Comparison of ENCODE assay signal across 10 cellular contexts in the genomic region with DNA sequence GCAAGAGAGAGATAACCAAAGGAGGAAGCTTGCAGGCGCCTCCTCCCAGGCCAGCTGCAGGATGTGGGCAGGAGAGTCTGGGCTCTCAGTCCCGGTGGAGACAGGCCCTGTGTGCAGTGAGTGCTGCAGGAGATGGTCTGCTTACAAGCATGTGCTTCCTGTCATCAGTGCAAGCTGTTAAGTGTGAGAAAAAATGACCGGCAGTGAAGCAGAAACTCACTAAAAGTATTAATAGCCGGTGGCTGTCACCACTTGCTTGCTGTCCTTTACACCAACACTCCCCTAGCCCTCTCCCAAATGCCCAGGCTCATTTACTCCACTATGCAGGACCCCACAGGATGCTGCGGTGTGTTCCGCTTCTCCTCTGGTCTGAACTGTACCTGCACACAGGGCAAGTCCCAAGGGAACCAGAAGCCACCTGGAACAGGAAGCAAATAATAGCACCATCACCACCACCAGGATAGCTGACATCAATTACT.
A peak's percentile ranks its signal among the peaks of the same experiment; 100 is the strongest.
DNase-seq lines count a peak whose midpoint lies in the region; ATAC-seq and TF ChIP-seq lines count a peak whose summit lies in the region.
"Had no signal": no experiment of that assay in that cellular context is flagged by ENCODE, and none has a peak within 500 bp of the region (broad histone marks: within the 10 kb centered on the region; RNA-seq: fewer than 3 reads in every experiment).

No MANE protein-coding gene starts in this region.

- H3K27me3 ChIP-seq in mammary epithelial cell (ENCODE audit: insufficient read depth, low read length): no peaks in the 10 kb centered on the region

- TF ChIP-seq CTCF in GM12865 (IDR thresholded peaks at IDR 0.05; ENCODE audit: insufficient read depth, low read depth, low read length, missing control alignments) (no peak), brain (conservative IDR thresholded peaks at IDR 0.05) (no peak), mammary epithelial cell (conservative IDR thresholded peaks at IDR 0.05 in 1 of 2, IDR thresholded peaks at IDR 0.05 in 1 of 2; ENCODE audit: extremely low read depth in 1 of 2, insufficient read depth in 1 of 2, low read depth in 1 of 2, low read length in 2 of 2) (no peak)

- peaks cover 0 to 7% (median 2%) of the 10 kb centered on the region in 5 experiments for H3K9me3 Mint-ChIP-seq in brain
- H3K9me3 Mint-ChIP-seq in stimulated activated naive B cell treated with anti-CD40 and anti-IgM and Interleukin-4, amounts not matched to agents 10 μg/mL and 1 μg/mL and 100 μg/mL, for 72 hours: no peaks in the 10 kb centered on the region
- H3K9me3 Mint-ChIP-seq: activated naive CD4-positive, alpha-beta T cell treated with anti-CD3 and anti-CD28 coated beads, Interleukin-2, amount 50 U/mL, for 72 hours had no signal

- peak; percentile 91 for DNase-seq in GM12865 (ENCODE audit: low read depth)
- DNase-seq in stimulated activated naive B cell treated with anti-CD40 and anti-IgM and Interleukin-4, amounts not matched to agents 10 μg/mL and 1 μg/mL and 100 μg/mL, for 72 hours: peak; percentile 21
- DNase-seq in mammary epithelial cell: no peak
- DNase-seq in stimulated activated CD4-positive, alpha-beta T cell treated with anti-CD3 and anti-CD28 coated beads, Interleukin-15, amount 100 ng/mL, for 24 hours: no peak
- no peak for DNase-seq in HUDEP-2 (lab: John Stamatoyannopoulos, UW; ENCODE audit: unreplicated experiment in 76 of 76)

- peak overlapping the region in 3 of 5 experiments; percentile 30 to 76 (median 56) for H3K27ac Mint-ChIP-seq in brain
- H3K27ac Mint-ChIP-seq in stimulated activated naive B cell treated with anti-CD40 and anti-IgM and Interleukin-4, amounts not matched to agents 10 μg/mL and 1 μg/mL and 100 μg/mL, for 72 hours: no peak overlapping the region
- H3K27ac Mint-ChIP-seq: activated naive CD4-positive, alpha-beta T cell treated with anti-CD3 and anti-CD28 coated beads, Interleukin-2, amount 50 U/mL, for 72 hours had no signal

- H3K4me2 ChIP-seq in mammary epithelial cell (ENCODE audit: insufficient read depth, low read depth, low read length): no peak overlapping the region

- dilution Hi-C loops in mammary epithelial cell (cut with HindIII; ENCODE audit: low sequenced_read_pairs): no loop called here

- no peaks in the 10 kb centered on the region for H3K9me3 ChIP-seq in mammary epithelial cell (replicated peaks; ENCODE audit: insufficient read depth, low read length)
- H3K9me3 ChIP-seq: thoracic aorta had no signal

- no peak overlapping the region for H3K4me3 Mint-ChIP-seq in brain
- H3K4me3 Mint-ChIP-seq in stimulated activated naive B cell treated with anti-CD40 and anti-IgM and Interleukin-4, amounts not matched to agents 10 μg/mL and 1 μg/mL and 100 μg/mL, for 72 hours: peak overlapping the region in 1 of 2 donors; percentile 39

- no peak overlapping the region for H3K9ac ChIP-seq in mammary epithelial cell (ENCODE audit: insufficient read depth, low read length)

- in situ Hi-C loops in mammary epithelial cell (cut with MboI; ENCODE audit: low sequenced_read_pairs in 2 of 2): no loop called here

- H3K4me1 Mint-ChIP-seq in brain: peaks cover 56% of the 10 kb centered on the region
- peaks cover 34 to 60% of the 10 kb centered on the region in 2 donors for H3K4me1 Mint-ChIP-seq in stimulated activated naive B cell treated with anti-CD40 and anti-IgM and Interleukin-4, amounts not matched to agents 10 μg/mL and 1 μg/mL and 100 μg/mL, for 72 hours

- H3K36me3 ChIP-seq in mammary epithelial cell (ENCODE audit: insufficient read depth, low read length): no peaks in the 10 kb centered on the region
- H3K36me3 ChIP-seq: thoracic aorta had no signal

- BruUV-seq in mammary epithelial cell (replicated peaks; lab: Mats Ljungman, UMichigan): no TSS peak

- CTCF ChIA-PET in mammary epithelial cell (lab: Charles Lee; ENCODE audit: low non-redundant PET): no interaction called here

- H3K27ac ChIP-seq in mammary epithelial cell (ENCODE audit: insufficient read depth, low read depth, low read length): no peak overlapping the region
- H3K27ac ChIP-seq: thoracic aorta had no signal

- H4K20me1 ChIP-seq in mammary epithelial cell (ENCODE audit: insufficient read depth, low read length): no peaks in the 10 kb centered on the region

- no peaks in the 10 kb centered on the region for H3K4me1 ChIP-seq in mammary epithelial cell (ENCODE audit: insufficient read depth, low read length)

- no peak overlapping the region for H3K4me3 ChIP-seq in GM12865 (ENCODE audit: low read depth, low read length)
- no peak overlapping the region for H3K4me3 ChIP-seq in mammary epithelial cell (replicated peaks in 1 of 3; ENCODE audit: insufficient read depth in 1 of 3, low read depth in 2 of 3, low read length in 3 of 3)
- H3K4me3 ChIP-seq: thoracic aorta had no signal

- H2AFZ ChIP-seq in mammary epithelial cell (ENCODE audit: low read depth, low read length): no peak overlapping the region

- ATAC-seq in GM21447 (IDR thresholded peaks at IDR 0.05; ENCODE audit: unreplicated experiment): peak; percentile 90
- ATAC-seq in HG03575 (IDR thresholded peaks at IDR 0.05; ENCODE audit: extremely low read depth, insufficient number of reproducible peaks, low FRiP score, unreplicated experiment): peak; percentile 91
- ATAC-seq in stimulated activated naive B cell treated with anti-CD40 and anti-IgM and Interleukin-4, amounts not matched to agents 10 μg/mL and 1 μg/mL and 100 μg/mL, for 72 hours (replicated peaks): peak; percentile 92

- WGBS in mammary epithelial cell (ENCODE audit: low coverage, missing lambda C conversion rate): 84% methylated on average over 6 of the region's 6 CpGs

- no peaks in the 10 kb centered on the region for H3K79me2 ChIP-seq in mammary epithelial cell (ENCODE audit: insufficient read depth, low read length)

- peaks cover 4% of the 10 kb centered on the region for H3K27me3 Mint-ChIP-seq in brain
- no peaks in the 10 kb centered on the region for H3K27me3 Mint-ChIP-seq in stimulated activated naive B cell treated with anti-CD40 and anti-IgM and Interleukin-4, amounts not matched to agents 10 μg/mL and 1 μg/mL and 100 μg/mL, for 72 hours

- intact Hi-C loops in mammary epithelial cell (cut with micrococcal nuclease): no loop called here

- H3K36me3 Mint-ChIP-seq in brain: no peaks in the 10 kb centered on the region
- H3K36me3 Mint-ChIP-seq in stimulated activated naive B cell treated with anti-CD40 and anti-IgM and Interleukin-4, amounts not matched to agents 10 μg/mL and 1 μg/mL and 100 μg/mL, for 72 hours: no peaks in the 10 kb centered on the region
- H3K36me3 Mint-ChIP-seq: activated naive CD4-positive, alpha-beta T cell treated with anti-CD3 and anti-CD28 coated beads, Interleukin-2, amount 50 U/mL, for 72 hours had no signal

Comparison
In these comparisons a context has a peak if more than half of its experiments do, and no peak if none do; other contexts are left out.
1. DNase-seq: peak in GM12865 (single experiment) and stimulated activated naive B cell treated with anti-CD40 and anti-IgM and Interleukin-4, amounts not matched to agents 10 μg/mL and 1 μg/mL and 100 μg/mL, for 72 hours (single experiment); none in mammary epithelial cell (single experiment), stimulated activated CD4-positive, alpha-beta T cell treated with anti-CD3 and anti-CD28 coated beads, Interleukin-15, amount 100 ng/mL, for 24 hours (single experiment) and HUDEP-2 (0 of 76).
2. Peak in every context shown above with its lines, with median percentiles within 50 percentile points of each other: ATAC-seq.